In genomic region chrX:52345402-52345801, GRCh38 we compare ENCODE assay signal across 9 cellular contexts. TPM values are rescaled to one million over a fixed set of nuclear protein-coding genes. Genes with fewer than 3 reads are reported as not detected.
DNase-seq lines count a peak whose midpoint lies in the region; ATAC-seq, FAIRE-seq and TF ChIP-seq lines count a peak whose summit lies in the region.
"Not testable (repeated sequence)": the region's sequence is repeated elsewhere in the genome, so short reads cannot be mapped to it uniquely, and the experiment has no call there.
"Had no signal": no experiment of that assay in that cellular context is flagged by ENCODE, and none has a peak within 500 bp of the region (broad histone marks: within the 10 kb centered on the region; RNA-seq: fewer than 3 reads in every experiment).

No MANE protein-coding gene starts in this region.

- not testable (repeated sequence) for BruUV-seq in PC-3 (replicated peaks; lab: Mats Ljungman, UMichigan)

- not testable (repeated sequence) for H3K9ac ChIP-seq in PC-3 (ENCODE audit: low read length); kidney (ENCODE audit: low read length in 2 of 2)

- not testable (repeated sequence) for H2AFZ ChIP-seq in PC-3 (ENCODE audit: low read length)

- ATAC-seq in GM18505 (IDR thresholded peaks at IDR 0.05; ENCODE audit: unreplicated experiment), result peak; percentile 68
- ATAC-seq in PC-3; activated CD8-positive, alpha-beta memory T cell treated with anti-CD3 and anti-CD28 coated beads, Interleukin-2, amount 10 ng/mL, durations not matched to agents 7 days and 5 days: not testable (repeated sequence)

- H3K4me3 ChIP-seq in AG09309 (ENCODE audit: control insufficient read depth, low read depth, low read length); HL-60 (replicated peaks; ENCODE audit: insufficient read depth, low read length); PC-3 (ENCODE audit: low read length); dorsolateral prefrontal cortex; kidney (ENCODE audit: low read length in 2 of 2): not testable (repeated sequence)

- CTCF ChIA-PET in PC-3 (lab: Charles Lee); activated CD8-positive, alpha-beta memory T cell treated with anti-CD3 and anti-CD28 coated beads, Interleukin-2, amount 10 ng/mL, durations not matched to agents 7 days and 5 days (lab: Charles Lee): not testable (repeated sequence)

- H3K27me3 Mint-ChIP-seq in activated CD8-positive, alpha-beta memory T cell treated with anti-CD3 and anti-CD28 coated beads, Interleukin-2, amount 10 ng/mL, durations not matched to agents 7 days and 5 days, result not testable (repeated sequence)

- H3K4me2 ChIP-seq in PC-3 (ENCODE audit: low read length), result not testable (repeated sequence)

- TF ChIP-seq CTCF in AG09309 (IDR thresholded peaks at IDR 0.05; ENCODE audit: control insufficient read depth, insufficient read depth, low read depth, low read length, missing control alignments) (peak; percentile 66), HL-60 (IDR thresholded peaks at IDR 0.05; ENCODE audit: insufficient read depth, low read length) (peak; percentile 3), PC-3 (conservative IDR thresholded peaks at IDR 0.05; ENCODE audit: low read depth, low read length) (peak; percentile 51), dorsolateral prefrontal cortex (IDR thresholded peaks at IDR 0.05 in 54 of 56, conservative IDR thresholded peaks at IDR 0.05 in 2 of 56; ENCODE audit: low read depth in 1 of 56, partially characterized antibody in 56 of 56) (peak in 45 of 56 donors; percentile 15 to 53 (median 40)), kidney (IDR thresholded peaks at IDR 0.05; ENCODE audit: borderline replicate concordance, extremely low read depth, insufficient read depth) (peak; percentile 22)

- not testable (repeated sequence) for H3K4me1 Mint-ChIP-seq in activated CD8-positive, alpha-beta memory T cell treated with anti-CD3 and anti-CD28 coated beads, Interleukin-2, amount 10 ng/mL, durations not matched to agents 7 days and 5 days

- not testable (repeated sequence) for H3K4me1 ChIP-seq in PC-3 (ENCODE audit: insufficient read depth, low read length); kidney (ENCODE audit: control insufficient read depth in 1 of 2, insufficient read depth in 1 of 2, low read depth in 1 of 2, low read length in 2 of 2)

- FAIRE-seq in kidney (lab: Jason Lieb, UNC), result not testable (repeated sequence)

- not testable (repeated sequence) for H3K79me2 ChIP-seq in PC-3 (ENCODE audit: low read length)

- H3K27ac ChIP-seq in HL-60 (replicated peaks); PC-3 (ENCODE audit: low read length); dorsolateral prefrontal cortex; kidney (ENCODE audit: low read depth in 2 of 2, low read length in 2 of 2): not testable (repeated sequence)

- not testable (repeated sequence) for H3K9me2 ChIP-seq in PC-3 (replicated peaks; ENCODE audit: low read length)

- H3K36me3 ChIP-seq in PC-3 (ENCODE audit: low read depth, low read length); kidney (ENCODE audit: control insufficient read depth in 1 of 2, insufficient read depth in 2 of 2, low read length in 2 of 2): not testable (repeated sequence)

- not testable (repeated sequence) for TF ChIP-seq POLR2A in GM18505 (IDR thresholded peaks at IDR 0.05; ENCODE audit: borderline replicate concordance, extremely low read depth, insufficient read depth, insufficient read length)

- not testable (repeated sequence) for H3K36me3 Mint-ChIP-seq in activated CD8-positive, alpha-beta memory T cell treated with anti-CD3 and anti-CD28 coated beads, Interleukin-2, amount 10 ng/mL, durations not matched to agents 7 days and 5 days

- DNase-seq in AG09309 (ENCODE audit: low read depth); kidney: not testable (repeated sequence)
- DNase-seq in HL-60 (ENCODE audit: low read depth in 1 of 2, low spot score in 1 of 2) (peak in 1 of 2 experiments; percentile 37), PC-3 (peak; percentile 47), dorsolateral prefrontal cortex (peak in 2 of 10 donors; percentile 33 to 41)
- DNase-seq in activated CD8-positive, alpha-beta memory T cell treated with anti-CD3 and anti-CD28 coated beads, Interleukin-2, amount 10 ng/mL, durations not matched to agents 7 days and 5 days, result peak; percentile 48
- peak; percentile 30 to 69 (median 33) for DNase-seq in stimulated activated CD4-positive, alpha-beta T cell treated with anti-CD3 and anti-CD28 coated beads, Interleukin-12 subunit alpha, Interleukin-12 subunit beta, amount 100 ng/mL, for 48 hours (ENCODE audit: low read depth in 2 of 3, low spot score in 1 of 3)

- H3K27me3 ChIP-seq in HL-60 (ENCODE audit: insufficient read depth, poor library complexity, severe bottlenecking); PC-3 (ENCODE audit: low read length): not testable (repeated sequence)
- peaks cover 0 to 78% (median 25%) of the 10 kb centered on the region in 45 donors for H3K27me3 ChIP-seq in dorsolateral prefrontal cortex

- H3K9me3 Mint-ChIP-seq in activated CD8-positive, alpha-beta memory T cell treated with anti-CD3 and anti-CD28 coated beads, Interleukin-2, amount 10 ng/mL, durations not matched to agents 7 days and 5 days (ENCODE audit: low read depth), result not testable (repeated sequence)

- POLR2A ChIA-PET in PC-3 (lab: Charles Lee; ENCODE audit: unreplicated experiment), result not testable (repeated sequence)

- not testable (repeated sequence) for H3K9me3 ChIP-seq in PC-3 (ENCODE audit: low read length); kidney (ENCODE audit: control insufficient read depth in 1 of 2, low read length in 2 of 2)

- not testable (repeated sequence) for H4K20me1 ChIP-seq in PC-3 (ENCODE audit: low read length)

- intact Hi-C loops in PC-3 (cut with micrococcal nuclease); dorsolateral prefrontal cortex (cut with DNase I); kidney (cut with DNase I): not testable (repeated sequence)

- H3F3A ChIP-seq in PC-3 (ENCODE audit: low read length, unreplicated experiment), result not testable (repeated sequence)

- H3K4me3 Mint-ChIP-seq in activated CD8-positive, alpha-beta memory T cell treated with anti-CD3 and anti-CD28 coated beads, Interleukin-2, amount 10 ng/mL, durations not matched to agents 7 days and 5 days, result not testable (repeated sequence)

- H3K27ac Mint-ChIP-seq in activated CD8-positive, alpha-beta memory T cell treated with anti-CD3 and anti-CD28 coated beads, Interleukin-2, amount 10 ng/mL, durations not matched to agents 7 days and 5 days, result not testable (repeated sequence)

RNA-seq across cellular contexts. Expression of gene XAGE2, which starts 23.4 kb away (rescaled TPM):
- not detected in 2 replicates for total RNA-seq in PC-3 (2014; rRNA removed)
- not detected for total RNA-seq in activated CD8-positive, alpha-beta memory T cell treated with anti-CD3 and anti-CD28 coated beads, Interleukin-2, amount 10 ng/mL, durations not matched to agents 7 days and 5 days
- not detected for total RNA-seq in dorsolateral prefrontal cortex
- not detected for total RNA-seq in kidney
- not detected for polyA plus RNA-seq in kidney (ENCODE audit: insufficient read depth, low read depth, low replicate concordance)
- total RNA-seq: CD8-positive, alpha-beta memory T cell had no signal
- polyA plus RNA-seq: CD8-positive, alpha-beta memory T cell had no signal

Comparison
In these comparisons a context has a peak if more than half of its experiments do, and no peak if none do; other contexts are left out.
1. CTCF ChIP-seq: peak in every context shown above with its lines; median percentile 66 in AG09309; 51 in PC-3; 40 in dorsolateral prefrontal cortex; 22 in kidney; 3 in HL-60.